ENCODE assay signal across 23 cellular contexts in genomic region chr18:59029663-59030421, GRCh38.
DNase-seq lines count a peak whose midpoint lies in the region; ATAC-seq and TF ChIP-seq lines count a peak whose summit lies in the region.
"Had no signal": no experiment of that assay in that cellular context is flagged by ENCODE, and none has a peak within 500 bp of the region (broad histone marks: within the 10 kb centered on the region; RNA-seq: fewer than 3 reads in every experiment).

No MANE protein-coding gene starts in this region.

- CTCF ChIA-PET in WTC11 (lab: Charles Lee) = interaction anchor here (1.6 kb wide), 1 partner anchor 261 kb away, joined by 5 read pairs; no protein-coding TSS in a partner anchor
- CTCF ChIA-PET in RWPE1 (lab: Yijun Ruan, JAX) = no interaction called here

- H3K4me1 Mint-ChIP-seq in WTC11 = peaks cover 12% of the 10 kb centered on the region
- H3K4me1 Mint-ChIP-seq: activated naive CD8-positive, alpha-beta T cell treated with anti-CD3 and anti-CD28 coated beads, Interleukin-2, amount 10 ng/mL, durations not matched to agents 7 days and 5 days; CD4-positive, alpha-beta memory T cell; stimulated activated naive CD8-positive, alpha-beta T cell treated with anti-CD3 and anti-CD28 coated beads, Interleukin-15, amount 100 ng/mL, for 72 hours had no signal

- intact Hi-C loops in head of caudate nucleus (cut with DNase I) = no loop called here

- POLR2A ChIA-PET in WTC11 (lab: Charles Lee) (no interaction called here), RWPE1 (lab: Yijun Ruan, JAX; ENCODE audit: low non-redundant PET) (no interaction called here)

- H3K27me3 Mint-ChIP-seq in WTC11 (ENCODE audit: low read depth) = no peaks in the 10 kb centered on the region

- H3K4me3 Mint-ChIP-seq in WTC11 = no peak overlapping the region
- H3K4me3 Mint-ChIP-seq: activated CD8-positive, alpha-beta T cell treated with anti-CD3 and anti-CD28 coated beads, Interleukin-2, amount 10 ng/mL, durations not matched to agents 7 days and 5 days; activated naive CD8-positive, alpha-beta T cell treated with anti-CD3 and anti-CD28 coated beads, Interleukin-2, amount 10 ng/mL, durations not matched to agents 7 days and 5 days; activated T-cell treated with anti-CD3 and anti-CD28 coated beads, Interleukin-2, amount 50 U/mL, for 72 hours; CD4-positive, alpha-beta memory T cell; stimulated activated naive CD8-positive, alpha-beta T cell treated with anti-CD3 and anti-CD28 coated beads, Interleukin-15, amount 100 ng/mL, for 72 hours had no signal

- H3K36me3 Mint-ChIP-seq in WTC11 = no peaks in the 10 kb centered on the region
- H3K36me3 Mint-ChIP-seq: activated naive CD8-positive, alpha-beta T cell treated with anti-CD3 and anti-CD28 coated beads, Interleukin-2, amount 10 ng/mL, durations not matched to agents 7 days and 5 days; CD4-positive, alpha-beta memory T cell had no signal

- no peak overlapping the region for H3K27ac Mint-ChIP-seq in WTC11
- H3K27ac Mint-ChIP-seq: activated CD8-positive, alpha-beta T cell treated with anti-CD3 and anti-CD28 coated beads, Interleukin-2, amount 10 ng/mL, durations not matched to agents 7 days and 5 days; activated naive CD8-positive, alpha-beta T cell treated with anti-CD3 and anti-CD28 coated beads, Interleukin-2, amount 10 ng/mL, durations not matched to agents 7 days and 5 days; activated T-cell treated with anti-CD3 and anti-CD28 coated beads, Interleukin-2, amount 50 U/mL, for 72 hours; CD4-positive, alpha-beta memory T cell had no signal

- H3K27ac ChIP-seq in RWPE1 = no peak overlapping the region
- H3K27ac ChIP-seq: cardiac muscle cell, uterus had no signal

- peak; percentile 56 for ATAC-seq in WTC11
- no peak for ATAC-seq in omental fat pad (ENCODE audit: low FRiP score)
- ATAC-seq: activated CD8-positive, alpha-beta T cell treated with anti-CD3 and anti-CD28 coated beads, Interleukin-2, amount 10 ng/mL, durations not matched to agents 7 days and 5 days; activated T-cell treated with anti-CD3 and anti-CD28 coated beads, Interleukin-2, amount 50 U/mL, for 72 hours; left ventricle myocardium superior; stimulated activated naive CD8-positive, alpha-beta T cell treated with anti-CD3 and anti-CD28 coated beads, Interleukin-15, amount 100 ng/mL, for 72 hours had no signal

- peaks cover 8% of the 10 kb centered on the region; the same call in 1 of the 2 replicates for H3K9me3 Mint-ChIP-seq in WTC11
- H3K9me3 Mint-ChIP-seq: activated naive CD8-positive, alpha-beta T cell treated with anti-CD3 and anti-CD28 coated beads, Interleukin-2, amount 10 ng/mL, durations not matched to agents 7 days and 5 days; activated T-cell treated with anti-CD3 and anti-CD28 coated beads, Interleukin-2, amount 50 U/mL, for 72 hours; CD4-positive, alpha-beta memory T cell; stimulated activated naive CD8-positive, alpha-beta T cell treated with anti-CD3 and anti-CD28 coated beads, Interleukin-15, amount 100 ng/mL, for 72 hours had no signal

- TF ChIP-seq CTCF in WTC11 (IDR thresholded peaks at IDR 0.05) (no peak), RWPE1 (conservative IDR thresholded peaks at IDR 0.05; ENCODE audit: low read depth) (no peak), omental fat pad (IDR thresholded peaks at IDR 0.05) (no peak)

- DNase-seq in COLO829 (ENCODE audit: low spot score) (peak; percentile 81), WTC11 (ENCODE audit: low spot score) (no peak), head of caudate nucleus (peak in 41 of 42 donors; percentile 23 to 86 (median 60)), nucleus accumbens (lab: John Stamatoyannopoulos, UW) (peak in 45 of 56 donors; percentile 10 to 86 (median 51)), LoVo (ENCODE audit: low spot score) (no peak), RWPE1 (ENCODE audit: low spot score) (no peak), NCI-H345 (lab: John Stamatoyannopoulos, UW) (no peak), omental fat pad (ENCODE audit: low spot score) (no peak)
- DNase-seq: activated CD8-positive, alpha-beta T cell treated with anti-CD3 and anti-CD28 coated beads, Interleukin-2, amount 10 ng/mL, durations not matched to agents 7 days and 5 days; activated naive CD8-positive, alpha-beta T cell treated with anti-CD3 and anti-CD28 coated beads, Interleukin-2, amount 10 ng/mL, durations not matched to agents 7 days and 5 days; activated T-cell treated with anti-CD3 and anti-CD28 coated beads, Interleukin-2, amount 50 U/mL, for 72 hours; CD4-positive, alpha-beta memory T cell; EL; left ventricle myocardium superior; MM.1S; NCI-H510A; right cardiac atrium; Right ventricle myocardium superior; stimulated activated CD4-positive, alpha-beta T cell treated with anti-CD3 and anti-CD28 coated beads, Interleukin-1b, Interleukin-23, amount 100 ng/mL, for 48 hours; stimulated activated naive CD8-positive, alpha-beta T cell treated with anti-CD3 and anti-CD28 coated beads, Interleukin-15, amount 100 ng/mL, for 72 hours; T-helper 1 cell; uterus had no signal

TF ChIP-seq in WTC11, 78 proteins besides CTCF, POLR2A, EP300 and RAD21 (continues in another document):
- no peak for TF ChIP-seq ZNF219 (CRISPR knock-in tag; IDR thresholded peaks at IDR 0.05; ENCODE audit: borderline replicate concordance)
- no peak for TF ChIP-seq ERG (CRISPR knock-in tag; IDR thresholded peaks at IDR 0.05)
- no peak for TF ChIP-seq ZSCAN18 (CRISPR knock-in tag; IDR thresholded peaks at IDR 0.05)
- TF ChIP-seq GRHL2 (CRISPR knock-in tag; IDR thresholded peaks at IDR 0.05; ENCODE audit: insufficient replicate concordance, severe bottlenecking) = no peak
- no peak for TF ChIP-seq ZNF232 (CRISPR knock-in tag; IDR thresholded peaks at IDR 0.05)
- TF ChIP-seq E2F1 (CRISPR knock-in tag; IDR thresholded peaks at IDR 0.05) = no peak
- TF ChIP-seq FOXP4 (CRISPR knock-in tag; IDR thresholded peaks at IDR 0.05) = no peak
- TF ChIP-seq RELA (CRISPR knock-in tag; IDR thresholded peaks at IDR 0.05; ENCODE audit: borderline replicate concordance) = no peak
- TF ChIP-seq OVOL2 (CRISPR knock-in tag; IDR thresholded peaks at IDR 0.05; ENCODE audit: borderline replicate concordance) = no peak
- no peak for TF ChIP-seq USF1 (CRISPR knock-in tag; IDR thresholded peaks at IDR 0.05)
- TF ChIP-seq TCF7 (CRISPR knock-in tag; IDR thresholded peaks at IDR 0.05; ENCODE audit: low read depth) = no peak
- no peak for TF ChIP-seq NFE2L1 (CRISPR knock-in tag; IDR thresholded peaks at IDR 0.05)
- no peak for TF ChIP-seq ATF3 (CRISPR knock-in tag; conservative IDR thresholded peaks at IDR 0.05)

Comparison
In these comparisons a context has a peak if more than half of its experiments do, and no peak if none do; other contexts are left out.
1. DNase-seq: peak in COLO829 (single experiment), head of caudate nucleus (41 of 42) and nucleus accumbens (45 of 56); none in WTC11 (single experiment), LoVo (single experiment), RWPE1 (single experiment), NCI-H345 (single experiment) and omental fat pad (single experiment).